Comparison of ENCODE assay signal across 9 cellular contexts in the genomic region with DNA sequence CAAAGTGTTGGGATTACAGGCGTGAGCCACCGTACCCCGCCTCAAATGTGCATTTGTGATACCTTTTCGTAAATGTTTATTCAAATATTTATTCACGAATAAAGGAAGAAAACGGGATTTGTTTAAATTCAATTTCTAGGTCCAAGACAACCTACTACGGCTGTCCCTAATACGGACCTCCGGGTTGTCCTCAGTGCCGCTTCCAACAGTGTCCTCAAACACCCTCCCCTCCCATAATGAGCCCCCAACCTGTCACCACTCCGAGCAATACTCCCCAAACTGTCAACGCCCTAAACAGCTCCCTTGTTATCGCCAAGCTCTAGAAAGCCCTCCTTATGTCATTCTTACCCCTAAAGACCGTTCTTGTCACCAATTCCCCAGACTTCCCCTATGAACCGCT. TPM values are rescaled to one million over a fixed set of nuclear protein-coding genes. Genes with fewer than 3 reads are reported as not detected.
A peak's percentile ranks its signal among the peaks of the same experiment; 100 is the strongest.
DNase-seq lines count a peak whose midpoint lies in the region; ATAC-seq, FAIRE-seq and TF ChIP-seq lines count a peak whose summit lies in the region.
"Had no signal": no experiment of that assay in that cellular context is flagged by ENCODE, and none has a peak within 500 bp of the region (broad histone marks: within the 10 kb centered on the region; RNA-seq: fewer than 3 reads in every experiment).

No MANE protein-coding gene starts in this region.

- peaks cover 38% of the 10 kb centered on the region for H3K4me1 Mint-ChIP-seq in activated T-cell treated with anti-CD3 and anti-CD28 coated beads, Interleukin-2, amount 50 U/mL, for 4 hours (ENCODE audit: low read depth)

- no peak overlapping the region for H4K91ac ChIP-seq in H1 (replicated peaks; ENCODE audit: insufficient read length, low read length)

- H2AK5ac ChIP-seq in H1 (ENCODE audit: low read depth, low read length) = no peak overlapping the region

- H3K27me3 ChIP-seq in Loucy (ENCODE audit: insufficient read depth, low read length, poor library complexity, severe bottlenecking) (peaks cover 5% of the 10 kb centered on the region), H1 (replicated peaks in 1 of 4; ENCODE audit: control insufficient read depth in 3 of 4, extremely low read depth in 1 of 4, insufficient read depth in 3 of 4, low read length in 3 of 4) (no peaks in the 10 kb centered on the region), neuron (ENCODE audit: insufficient read depth, low read length) (no peaks in the 10 kb centered on the region)

- H3K4me1 ChIP-seq in Loucy (ENCODE audit: insufficient read depth, low read length, poor library complexity, severe bottlenecking) (peaks cover 40% of the 10 kb centered on the region), H1 (replicated peaks in 1 of 4; ENCODE audit: control insufficient read depth in 3 of 4, insufficient read depth in 4 of 4, low read length in 3 of 4) (peaks cover 1 to 8% (median 3%) of the 10 kb centered on the region in 4 experiments; a peak in 5 of 7 replicates), neuron (ENCODE audit: insufficient read depth, low read length) (peaks cover 18% of the 10 kb centered on the region)

- no peak overlapping the region for H3K14ac ChIP-seq in H1 (ENCODE audit: insufficient read length)

- H3K36me3 ChIP-seq in Loucy (ENCODE audit: insufficient read depth, low read length) (no peaks in the 10 kb centered on the region), H1 (ENCODE audit: control insufficient read depth in 2 of 4, insufficient read depth in 4 of 4, low read length in 3 of 4) (peaks cover 2 to 26% (median 17%) of the 10 kb centered on the region in 4 experiments; a peak in 7 of 8 replicates), neuron (ENCODE audit: insufficient read depth, low read length) (peaks cover 33% of the 10 kb centered on the region)

- TF ChIP-seq CTCF in Loucy (conservative IDR thresholded peaks at IDR 0.05; ENCODE audit: low read length) (no peak), H1 (IDR thresholded peaks at IDR 0.05; ENCODE audit: control extremely low read depth in 1 of 3, insufficient read depth in 1 of 3, low read depth in 1 of 3, low read length in 3 of 3) (no peak)

- no peak overlapping the region for H2BK12ac ChIP-seq in H1 (ENCODE audit: low read depth, low read length)

- H2AFZ ChIP-seq in Loucy (ENCODE audit: low read length) (peak overlapping the region; percentile 92), H1 (ENCODE audit: low read length) (peak overlapping the region; percentile 95), neuron (ENCODE audit: low read depth, low read length) (peak overlapping the region; percentile 73)

- peak overlapping the region; percentile 91 for H3K4me2 ChIP-seq in Loucy (ENCODE audit: low read depth, low read length, poor library complexity, severe bottlenecking)
- H3K4me2 ChIP-seq in H1 (ENCODE audit: insufficient read depth in 1 of 2, low read depth in 2 of 2, low read length in 2 of 2) = peak overlapping the region; percentile 90 to 95

- H2BK5ac ChIP-seq in H1 (ENCODE audit: low read depth, low read length) = no peak overlapping the region

- H2BK120ac ChIP-seq in H1 (replicated peaks; ENCODE audit: low read depth, low read length) = peak overlapping the region; percentile 86

- H2BK15ac ChIP-seq in H1 (ENCODE audit: low read length) = no peak overlapping the region

- H3K4ac ChIP-seq in H1 (replicated peaks; ENCODE audit: insufficient read length, low read depth, low read length) = no peak overlapping the region

- H3K9me3 Mint-ChIP-seq in activated T-cell treated with anti-CD3 and anti-CD28 coated beads, Interleukin-2, amount 50 U/mL, for 4 hours = no peaks in the 10 kb centered on the region

- H2BK20ac ChIP-seq in H1 (ENCODE audit: low read length) = no peak overlapping the region

- no peak overlapping the region for H3K56ac ChIP-seq in H1 (replicated peaks; ENCODE audit: insufficient read length, low read depth, low read length)

- POLR2A ChIA-PET in H1 (lab: Charles Lee; ENCODE audit: partially characterized antibody) = interaction anchor here (1.0 to 3.6 kb wide), 6 partner anchors 9 to 132 kb away, joined by 4 to 21 read pairs (median 9); a partner anchor contains a TSS

- no peak overlapping the region for H4K8ac ChIP-seq in H1 (ENCODE audit: extremely low read depth, insufficient read depth, low read length)

- peak overlapping the region; percentile 94 for H3K4me3 Mint-ChIP-seq in activated T-cell treated with anti-CD3 and anti-CD28 coated beads, Interleukin-2, amount 50 U/mL, for 4 hours

- no peaks in the 10 kb centered on the region for H3F3A ChIP-seq in Loucy (ENCODE audit: low read depth)

- FAIRE-seq in H1 (lab: Jason Lieb, UNC) = no peak
- FAIRE-seq: G401.6 had no signal

- H3K79me2 ChIP-seq in Loucy (ENCODE audit: insufficient read depth, low read length) (peaks cover 38% of the 10 kb centered on the region), H1 (ENCODE audit: control insufficient read depth in 1 of 2, insufficient read depth in 2 of 2, low read length in 2 of 2) (peaks cover 0 to 13% of the 10 kb centered on the region in 2 experiments; a peak in 2 of 4 replicates)

- no peak overlapping the region for H3K27ac ChIP-seq in H1 (ENCODE audit: low read depth, low read length)

- ATAC-seq in activated T-cell treated with anti-CD3 and anti-CD28 coated beads, Interleukin-2, amount 50 U/mL, for 4 hours = no peak

- H3K27me3 Mint-ChIP-seq in activated T-cell treated with anti-CD3 and anti-CD28 coated beads, Interleukin-2, amount 50 U/mL, for 4 hours (ENCODE audit: low read depth) = peaks cover 14% of the 10 kb centered on the region

- H4K5ac ChIP-seq in H1 (ENCODE audit: insufficient read length, low read depth, low read length) = no peak overlapping the region

- H3K9me2 ChIP-seq in Loucy (replicated peaks; ENCODE audit: low read depth, low read length) = no peaks in the 10 kb centered on the region

- H3K23ac ChIP-seq in H1 (ENCODE audit: insufficient read length) = no peak overlapping the region

- H3K36me3 Mint-ChIP-seq in activated T-cell treated with anti-CD3 and anti-CD28 coated beads, Interleukin-2, amount 50 U/mL, for 4 hours (ENCODE audit: insufficient read depth) = peaks cover 11% of the 10 kb centered on the region

- H3K9ac ChIP-seq in Loucy (ENCODE audit: low read depth, low read length, poor library complexity, severe bottlenecking) (peak overlapping the region; percentile 87), H1 (replicated peaks in 1 of 4; ENCODE audit: extremely low read depth in 1 of 4, low read depth in 3 of 4, low read length in 3 of 4) (peak overlapping the region in 2 of 4 experiments; percentile 1 to 25; a peak in 1 of 7 replicates)

- H4K20me1 ChIP-seq in Loucy (ENCODE audit: insufficient read depth, low read length, poor library complexity, severe bottlenecking) = peaks cover 27% of the 10 kb centered on the region
- peaks cover 5 to 7% of the 10 kb centered on the region in 2 experiments for H4K20me1 ChIP-seq in H1 (replicated peaks in 1 of 2; ENCODE audit: control insufficient read depth in 1 of 2, insufficient read depth in 2 of 2, low read length in 2 of 2)

- no peak overlapping the region for H3K18ac ChIP-seq in H1 (ENCODE audit: extremely low read depth, low read length)

- CTCF ChIA-PET in H1 (lab: Charles Lee; ENCODE audit: partially characterized antibody) = interaction anchor here (1.8 to 9.4 kb wide), 4 partner anchors 15 to 95 kb away, joined by 4 to 96 read pairs (median 12); no protein-coding TSS in a partner anchor

- TF ChIP-seq POLR2A in H1 (IDR thresholded peaks at IDR 0.05; ENCODE audit: control extremely low read depth in 1 of 2, low read depth in 2 of 2, low read length in 2 of 2) = no peak

- TF ChIP-seq EP300 in H1 (IDR thresholded peaks at IDR 0.05; ENCODE audit: borderline replicate concordance in 1 of 2, low read depth in 2 of 2, low read length in 2 of 2) = no peak

- peak overlapping the region; percentile 79 for H3K4me3 ChIP-seq in Loucy (ENCODE audit: low read length, poor library complexity, severe bottlenecking)
- peak overlapping the region; percentile 80 to 94 (median 88) for H3K4me3 ChIP-seq in H1 (ENCODE audit: extremely low read depth in 1 of 4, insufficient read depth in 2 of 4, low read depth in 3 of 4, low read length in 4 of 4)
- H3K4me3 ChIP-seq in neuron (ENCODE audit: low read length) = peak overlapping the region; percentile 94

- peaks cover 9% of the 10 kb centered on the region for H3K23me2 ChIP-seq in H1 (ENCODE audit: low read depth, low read length)

- H3K9me3 ChIP-seq in Loucy (ENCODE audit: insufficient read depth, low read depth, low read length) = no peaks in the 10 kb centered on the region
- no peaks in the 10 kb centered on the region for H3K9me3 ChIP-seq in H1 (ENCODE audit: insufficient read depth in 2 of 2, low read depth in 1 of 2, low read length in 1 of 2)
- H3K9me3 ChIP-seq in neuron (ENCODE audit: low read length) = no peaks in the 10 kb centered on the region

- 40% methylated on average over 15 of the region's 15 CpGs; no CpG with 5 or more reads in 1 of the 2 experiments for WGBS in H1 (ENCODE audit: extremely low coverage in 1 of 2, insufficient coverage in 1 of 2, insufficient read length in 1 of 2, insufficient replicate concordance in 2 of 2, low coverage in 1 of 2, low lambda C conversion rate in 2 of 2, missing lambda C conversion rate in 1 of 2), 2 experiments

- no peak for TF ChIP-seq RAD21 in H1 (IDR thresholded peaks at IDR 0.05 in 1 of 2, conservative IDR thresholded peaks at IDR 0.05 in 1 of 2; ENCODE audit: low read depth in 2 of 2, low read length in 2 of 2)

- peaks cover 3% of the 10 kb centered on the region; the same call in 1 of the 2 replicates for H3K79me1 ChIP-seq in H1 (ENCODE audit: low read depth, low read length)

- DNase-seq in activated T-cell treated with anti-CD3 and anti-CD28 coated beads, Interleukin-2, amount 50 U/mL, for 4 hours = no peak
- no peak for DNase-seq in activated T-cell treated with anti-CD3 and anti-CD28 coated beads, Interleukin-2, amount 50 U/mL, for 48 hours
- DNase-seq in H1 (ENCODE audit: low read depth in 1 of 2, low spot score in 2 of 2) (no peak), NCI-H774 (lab: John Stamatoyannopoulos, UW) (no peak), AML-193 (lab: John Stamatoyannopoulos, UW) (no peak), DMS79 treated with DMSO at 0.1 percent for 48 hours (lab: John Stamatoyannopoulos, UW) (no peak)

RNA-seq across cellular contexts. Expression of a gene that starts 0.5 kb away (rescaled TPM):
- 10 to 100 TPM; 51.2 to 56.0 (median 53.7) TPM for total RNA-seq in activated T-cell treated with anti-CD3 and anti-CD28 coated beads, Interleukin-2, amount 50 U/mL, for 4 hours
- 67.4 and 71.3 TPM in 2 replicates for total RNA-seq in H1 (2021; fragmentation: NEBNext Ultra II Directional; extraction: Animal tissue kit (Norgen Biotek cat#: 25700))
- 38.1 and 65.8 TPM in 2 replicates for polyA plus RNA-seq in H1 (2011; rRNA removed)
- polyA plus RNA-seq in H1 (2011; cell fraction: cytosol; rRNA removed) = 66.6 TPM
- 19.5 TPM for polyA plus RNA-seq in H1 (2011; cell fraction: nucleus; rRNA removed)
- polyA plus RNA-seq in H1 (2012, experiment 1 of 2) = 57.4 to 82.7 TPM (median 59.2 TPM) in 4 replicates
- polyA plus RNA-seq in H1 (2012, experiment 2 of 2) = 44.6 TPM
- polyA plus RNA-seq in H1 (2013, experiment 1 of 2) = 51.4 TPM
- 53.9 TPM for polyA plus RNA-seq in H1 (2013, experiment 2 of 2)
- polyA minus RNA-seq in H1 (2011; rRNA and poly(A)+ RNA removed) = 18.3 and 22.8 TPM in 2 replicates
- 24.2 TPM for polyA minus RNA-seq in H1 (2011; cell fraction: cytosol; rRNA and poly(A)+ RNA removed)
- polyA minus RNA-seq in H1 (2011; cell fraction: nucleus; rRNA and poly(A)+ RNA removed) = 16.1 TPM

RNA-seq across cellular contexts. Expression of a gene that starts 9.6 kb away (rescaled TPM):
- 1 to 10 TPM; 3.9 to 6.1 (median 4.1) TPM for total RNA-seq in activated T-cell treated with anti-CD3 and anti-CD28 coated beads, Interleukin-2, amount 50 U/mL, for 4 hours
- total RNA-seq in H1 (2021; fragmentation: NEBNext Ultra II Directional; extraction: Animal tissue kit (Norgen Biotek cat#: 25700)) = 8.0 and 8.3 TPM in 2 replicates
- 26.7 and 37.6 TPM in 2 replicates for polyA plus RNA-seq in H1 (2011; rRNA removed)
- 22.6 TPM for polyA plus RNA-seq in H1 (2011; cell fraction: cytosol; rRNA removed)
- 26.1 TPM for polyA plus RNA-seq in H1 (2011; cell fraction: nucleus; rRNA removed)
- 6.4 to 11.0 TPM (median 8.7 TPM) in 4 replicates for polyA plus RNA-seq in H1 (2012, experiment 1 of 2)
- polyA plus RNA-seq in H1 (2012, experiment 2 of 2) = 5.9 TPM
- polyA plus RNA-seq in H1 (2013, experiment 1 of 2) = 13.7 TPM
- polyA plus RNA-seq in H1 (2013, experiment 2 of 2) = 16.0 TPM
- polyA minus RNA-seq in H1 (2011; rRNA and poly(A)+ RNA removed) = 36.4 and 54.6 TPM in 2 replicates
- 17.5 TPM for polyA minus RNA-seq in H1 (2011; cell fraction: cytosol; rRNA and poly(A)+ RNA removed)
- polyA minus RNA-seq in H1 (2011; cell fraction: nucleus; rRNA and poly(A)+ RNA removed) = 7.9 TPM

RNA-seq across cellular contexts. Expression of a gene that starts 29.7 kb away (rescaled TPM):
- total RNA-seq in activated T-cell treated with anti-CD3 and anti-CD28 coated beads, Interleukin-2, amount 50 U/mL, for 4 hours = under 1 TPM; 0.10 to 0.71 (median 0.16) TPM
- total RNA-seq in H1 (2021; fragmentation: NEBNext Ultra II Directional; extraction: Animal tissue kit (Norgen Biotek cat#: 25700)) = 0.13 and 0.15 TPM in 2 replicates
- 0.13 and 0.23 TPM in 2 replicates for polyA plus RNA-seq in H1 (2011; rRNA removed)
- 0.08 TPM for polyA plus RNA-seq in H1 (2011; cell fraction: cytosol; rRNA removed)
- polyA plus RNA-seq in H1 (2011; cell fraction: nucleus; rRNA removed) = 0.66 TPM
- polyA plus RNA-seq in H1 (2012, experiment 1 of 2) = 0.23 to 0.52 TPM (median 0.40 TPM) in 3 of 4 replicates, not detected in the other
- not detected for polyA plus RNA-seq in H1 (2012, experiment 2 of 2)
- 0.06 TPM for polyA plus RNA-seq in H1 (2013, experiment 1 of 2)
- polyA plus RNA-seq in H1 (2013, experiment 2 of 2) = 0.13 TPM
- 0.32 and 0.41 TPM in 2 replicates for polyA minus RNA-seq in H1 (2011; rRNA and poly(A)+ RNA removed)
- not detected for polyA minus RNA-seq in H1 (2011; cell fraction: cytosol; rRNA and poly(A)+ RNA removed)
- polyA minus RNA-seq in H1 (2011; cell fraction: nucleus; rRNA and poly(A)+ RNA removed) = 0.40 TPM

RNA-seq across cellular contexts. Expression of a gene that starts 57.4 kb away (rescaled TPM):
- 10 to 100 TPM; 39.1 to 47.1 (median 40.1) TPM for total RNA-seq in activated T-cell treated with anti-CD3 and anti-CD28 coated beads, Interleukin-2, amount 50 U/mL, for 4 hours
- 44.7 and 47.4 TPM in 2 replicates for total RNA-seq in H1 (2021; fragmentation: NEBNext Ultra II Directional; extraction: Animal tissue kit (Norgen Biotek cat#: 25700))
- polyA plus RNA-seq in H1 (2011; rRNA removed) = 28.3 and 30.7 TPM in 2 replicates
- polyA plus RNA-seq in H1 (2011; cell fraction: cytosol; rRNA removed) = 30.9 TPM
- 35.8 TPM for polyA plus RNA-seq in H1 (2011; cell fraction: nucleus; rRNA removed)
- 26.3 to 38.8 TPM (median 33.8 TPM) in 4 replicates for polyA plus RNA-seq in H1 (2012, experiment 1 of 2)
- polyA plus RNA-seq in H1 (2012, experiment 2 of 2) = 4.8 TPM
- polyA plus RNA-seq in H1 (2013, experiment 1 of 2) = 27.0 TPM
- 27.5 TPM for polyA plus RNA-seq in H1 (2013, experiment 2 of 2)
- 66.9 and 88.1 TPM in 2 replicates for polyA minus RNA-seq in H1 (2011; rRNA and poly(A)+ RNA removed)
- 26.2 TPM for polyA minus RNA-seq in H1 (2011; cell fraction: cytosol; rRNA and poly(A)+ RNA removed)
- polyA minus RNA-seq in H1 (2011; cell fraction: nucleus; rRNA and poly(A)+ RNA removed) = 59.7 TPM
